In the genomic region with DNA sequence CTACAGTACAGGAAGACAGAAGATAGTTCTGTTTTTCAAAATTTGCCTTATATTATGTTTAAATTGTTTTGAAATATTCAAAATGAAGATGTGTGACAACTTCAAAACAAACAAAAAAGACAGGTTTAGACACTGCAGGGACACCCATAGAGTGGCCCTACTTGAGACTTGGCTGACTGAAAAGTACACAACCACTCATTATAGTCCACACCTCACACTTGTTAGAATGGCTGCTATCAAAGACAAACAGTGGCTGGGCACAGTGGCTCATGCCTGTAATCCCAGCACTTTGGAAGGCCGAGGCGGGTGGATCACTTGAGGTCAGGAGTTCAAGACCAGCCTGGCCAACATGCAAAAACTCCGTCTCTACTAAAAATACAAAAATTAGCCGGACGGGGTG, we compare ENCODE assay signal across 10 cellular contexts. TPM values are rescaled to one million over a fixed set of nuclear protein-coding genes. Genes with fewer than 3 reads are reported as not detected.
DNase-seq lines count a peak whose midpoint lies in the region; ATAC-seq and TF ChIP-seq lines count a peak whose summit lies in the region.
"Not testable (repeated sequence)": the region's sequence is repeated elsewhere in the genome, so short reads cannot be mapped to it uniquely, and the experiment has no call there.
"Had no signal": no experiment of that assay in that cellular context is flagged by ENCODE, and none has a peak within 500 bp of the region (broad histone marks: within the 10 kb centered on the region; RNA-seq: fewer than 3 reads in every experiment).

No MANE protein-coding gene starts in this region.

- peaks cover 43 to 89% (median 70%) of the 10 kb centered on the region in 4 donors for H3K4me1 Mint-ChIP-seq in CD4-positive, alpha-beta memory T cell
- H3K4me1 Mint-ChIP-seq in T-helper 17 cell (peaks cover 45% of the 10 kb centered on the region), endodermal cell (peaks cover 17% of the 10 kb centered on the region)
- H3K4me1 Mint-ChIP-seq in activated CD4-positive, alpha-beta memory T cell treated with anti-CD3 and anti-CD28 coated beads, Interleukin-2, amount 10 ng/mL, durations not matched to agents 7 days and 5 days: peaks cover 83% of the 10 kb centered on the region
- peaks cover 61% of the 10 kb centered on the region for H3K4me1 Mint-ChIP-seq in activated T-cell treated with anti-CD3 and anti-CD28 coated beads, Interleukin-2, amount 50 U/mL, for 72 hours (ENCODE audit: low read depth)
- peaks cover 69% of the 10 kb centered on the region for H3K4me1 Mint-ChIP-seq in activated naive CD8-positive, alpha-beta T cell (ENCODE audit: low read depth)

- not testable (repeated sequence) for TF ChIP-seq CTCF in endodermal cell (conservative IDR thresholded peaks at IDR 0.05); upper lobe of right lung (IDR thresholded peaks at IDR 0.05)

- H3K27ac Mint-ChIP-seq in CD4-positive, alpha-beta memory T cell: peak overlapping the region; percentile 46 to 92 (median 60)
- peak overlapping the region; percentile 90 for H3K27ac Mint-ChIP-seq in T-helper 17 cell
- peak overlapping the region; percentile 21 for H3K27ac Mint-ChIP-seq in activated CD4-positive, alpha-beta memory T cell treated with anti-CD3 and anti-CD28 coated beads, Interleukin-2, amount 10 ng/mL, durations not matched to agents 7 days and 5 days
- H3K27ac Mint-ChIP-seq in activated T-cell treated with anti-CD3 and anti-CD28 coated beads, Interleukin-2, amount 50 U/mL, for 72 hours: peak overlapping the region; percentile 75
- H3K27ac Mint-ChIP-seq in activated naive CD8-positive, alpha-beta T cell: peak overlapping the region; percentile 84
- peak overlapping the region; percentile 26 for H3K27ac Mint-ChIP-seq in endodermal cell

- H3K9ac ChIP-seq in endodermal cell (ENCODE audit: extremely low read depth, low read length, poor library complexity, severe bottlenecking): not testable (repeated sequence)

- CTCF ChIA-PET in CD4-positive, alpha-beta memory T cell (lab: Charles Lee; ENCODE audit: partially characterized antibody): interaction anchor here (0.8 to 9.6 kb wide), 7 partner anchors 7 to 191 kb away, joined by 3 to 140 read pairs (median 4); a partner anchor contains a TSS
- CTCF ChIA-PET in activated CD4-positive, alpha-beta memory T cell treated with anti-CD3 and anti-CD28 coated beads, Interleukin-2, amount 10 ng/mL, durations not matched to agents 7 days and 5 days (lab: Charles Lee): interaction anchor here (1.0 to 1.4 kb wide), 2 partner anchors 17 to 191 kb away, joined by 3 to 4 read pairs; no protein-coding TSS in a partner anchor

- H3K4me3 ChIP-seq in CD4-positive, alpha-beta memory T cell (ENCODE audit: low read length in 2 of 2); endodermal cell (ENCODE audit: low read length); upper lobe of right lung: not testable (repeated sequence)

- H3K27me3 ChIP-seq in CD4-positive, alpha-beta memory T cell (ENCODE audit: insufficient read depth, low read length); endodermal cell (ENCODE audit: control insufficient read depth, insufficient read depth, low read length, poor library complexity, severe bottlenecking); upper lobe of right lung: not testable (repeated sequence)

- peaks cover 69 to 87% of the 10 kb centered on the region in 2 donors for H3K36me3 Mint-ChIP-seq in CD4-positive, alpha-beta memory T cell
- H3K36me3 Mint-ChIP-seq in T-helper 17 cell (ENCODE audit: low read depth) (peaks cover 10% of the 10 kb centered on the region), endodermal cell (ENCODE audit: low read depth) (peaks cover 83% of the 10 kb centered on the region)
- peaks cover 91% of the 10 kb centered on the region for H3K36me3 Mint-ChIP-seq in activated CD4-positive, alpha-beta memory T cell treated with anti-CD3 and anti-CD28 coated beads, Interleukin-2, amount 10 ng/mL, durations not matched to agents 7 days and 5 days (ENCODE audit: low read depth)
- peaks cover 20 to 50% of the 10 kb centered on the region in 2 donors for H3K36me3 Mint-ChIP-seq in activated T-cell treated with anti-CD3 and anti-CD28 coated beads, Interleukin-2, amount 50 U/mL, for 72 hours (ENCODE audit: insufficient read depth in 2 of 2)
- H3K36me3 Mint-ChIP-seq in activated naive CD8-positive, alpha-beta T cell: peaks cover 13% of the 10 kb centered on the region

- DNase-seq in CD4-positive, alpha-beta memory T cell; T-helper 17 cell; activated CD4-positive, alpha-beta memory T cell treated with anti-CD3 and anti-CD28 coated beads, Interleukin-2, amount 10 ng/mL, durations not matched to agents 7 days and 5 days; activated T-cell treated with anti-CD3 and anti-CD28 coated beads, Interleukin-2, amount 50 U/mL, for 72 hours; upper lobe of right lung: not testable (repeated sequence)
- DNase-seq in NCI-H345 (lab: John Stamatoyannopoulos, UW): peak; percentile 56
- DNase-seq in endodermal cell: peak; percentile 1

- H3K27me3 Mint-ChIP-seq in CD4-positive, alpha-beta memory T cell; T-helper 17 cell; activated CD4-positive, alpha-beta memory T cell treated with anti-CD3 and anti-CD28 coated beads, Interleukin-2, amount 10 ng/mL, durations not matched to agents 7 days and 5 days; activated T-cell treated with anti-CD3 and anti-CD28 coated beads, Interleukin-2, amount 50 U/mL, for 72 hours (ENCODE audit: low read depth); activated naive CD8-positive, alpha-beta T cell; endodermal cell (ENCODE audit: insufficient read depth): not testable (repeated sequence)

- not testable (repeated sequence) for H3K27ac ChIP-seq in CD4-positive, alpha-beta memory T cell (ENCODE audit: low read depth, low read length); endodermal cell (ENCODE audit: low read depth, low read length); upper lobe of right lung

- intact Hi-C loops in CD4-positive, alpha-beta memory T cell (cut with micrococcal nuclease): loop anchor here (2.0 kb wide), 1 partner anchor 17 kb away; no protein-coding TSS in a partner anchor
- intact Hi-C loops in upper lobe of right lung (cut with DNase I): loop anchor here (10.0 kb wide), 2 partner anchors 53 to 193 kb away; no protein-coding TSS in a partner anchor

- POLR2A ChIA-PET in CD4-positive, alpha-beta memory T cell (lab: Charles Lee; ENCODE audit: partially characterized antibody): interaction anchor here (1.0 to 14.0 kb wide), 5 partner anchors 15 to 33 kb away, joined by 3 to 244 read pairs (median 15); no protein-coding TSS in a partner anchor
- POLR2A ChIA-PET in activated CD4-positive, alpha-beta memory T cell treated with anti-CD3 and anti-CD28 coated beads, Interleukin-2, amount 10 ng/mL, durations not matched to agents 7 days and 5 days (lab: Charles Lee): interaction anchor here (0.8 to 1.4 kb wide), 3 partner anchors 14 to 29 kb away, joined by 3 read pairs; no protein-coding TSS in a partner anchor

- H3K9me3 ChIP-seq in CD4-positive, alpha-beta memory T cell (ENCODE audit: control insufficient read depth in 1 of 2, low read length in 2 of 2); T-helper 17 cell (ENCODE audit: control insufficient read depth, low read length, poor library complexity, severe bottlenecking); endodermal cell (ENCODE audit: control insufficient read depth, low read length); upper lobe of right lung: not testable (repeated sequence)

- H3K4me3 Mint-ChIP-seq in CD4-positive, alpha-beta memory T cell; activated CD4-positive, alpha-beta memory T cell treated with anti-CD3 and anti-CD28 coated beads, Interleukin-2, amount 10 ng/mL, durations not matched to agents 7 days and 5 days; activated T-cell treated with anti-CD3 and anti-CD28 coated beads, Interleukin-2, amount 50 U/mL, for 72 hours; activated naive CD8-positive, alpha-beta T cell; endodermal cell: not testable (repeated sequence)
- peak overlapping the region; percentile 47 for H3K4me3 Mint-ChIP-seq in T-helper 17 cell

- WGBS in endodermal cell (ENCODE audit: insufficient coverage in 1 of 2, insufficient read length in 1 of 2), 2 experiments: 73 to 93% methylated on average over 3 to 5 of the region's 5 CpGs

- peaks cover 74% of the 10 kb centered on the region for H3K4me1 ChIP-seq in CD4-positive, alpha-beta memory T cell (ENCODE audit: insufficient read depth, low read length)
- not testable (repeated sequence) for H3K4me1 ChIP-seq in endodermal cell (ENCODE audit: control insufficient read depth, insufficient read depth, low read length)
- H3K4me1 ChIP-seq in upper lobe of right lung: peaks cover 14% of the 10 kb centered on the region

- H3K9me3 Mint-ChIP-seq in CD4-positive, alpha-beta memory T cell; activated CD4-positive, alpha-beta memory T cell treated with anti-CD3 and anti-CD28 coated beads, Interleukin-2, amount 10 ng/mL, durations not matched to agents 7 days and 5 days; activated T-cell treated with anti-CD3 and anti-CD28 coated beads, Interleukin-2, amount 50 U/mL, for 72 hours; activated naive CD8-positive, alpha-beta T cell (ENCODE audit: low read depth); endodermal cell: not testable (repeated sequence)

- peaks cover 88% of the 10 kb centered on the region for H3K36me3 ChIP-seq in CD4-positive, alpha-beta memory T cell (ENCODE audit: insufficient read depth, low read length)
- peaks cover 85% of the 10 kb centered on the region for H3K36me3 ChIP-seq in endodermal cell (ENCODE audit: control insufficient read depth, insufficient read depth, low read length)
- peaks cover 97% of the 10 kb centered on the region for H3K36me3 ChIP-seq in upper lobe of right lung

- not testable (repeated sequence) for ATAC-seq in T-helper 17 cell; activated T-cell treated with anti-CD3 and anti-CD28 coated beads, Interleukin-2, amount 50 U/mL, for 72 hours (replicated peaks in 1 of 2)
- ATAC-seq in upper lobe of right lung: peak; percentile 73

RNA-seq across cellular contexts. Expression of a gene that starts 31.8 kb away (rescaled TPM):
- total RNA-seq in CD4-positive, alpha-beta memory T cell: 100 to 1,000 TPM; 154 to 159 TPM
- polyA plus RNA-seq in CD4-positive, alpha-beta memory T cell: 100 to 1,000 TPM; 150 to 169 TPM
- 100 to 1,000 TPM; 154 to 177 TPM for total RNA-seq in T-helper 17 cell
- total RNA-seq in activated CD4-positive, alpha-beta memory T cell treated with anti-CD3 and anti-CD28 coated beads, Interleukin-2, amount 10 ng/mL, durations not matched to agents 7 days and 5 days: 100 to 1,000 TPM; 129 to 133 TPM
- 100 to 1,000 TPM in 1 of 2 donors, 10 to 100 TPM in 1; 78.1 to 114 TPM for total RNA-seq in activated T-cell treated with anti-CD3 and anti-CD28 coated beads, Interleukin-2, amount 50 U/mL, for 72 hours
- total RNA-seq in endodermal cell: 10 to 100 TPM; 67.6 to 76.0 TPM
- 11.4 TPM for polyA plus RNA-seq in endodermal cell (2013, experiment 1 of 2)
- polyA plus RNA-seq in endodermal cell (2013, experiment 2 of 2): 13.9 TPM
- total RNA-seq in upper lobe of right lung: 36.0 TPM

RNA-seq across cellular contexts. Expression of a gene that starts 41.9 kb away (rescaled TPM):
- total RNA-seq in CD4-positive, alpha-beta memory T cell: 1 to 10 TPM; 3.8 to 4.6 TPM
- under 1 TPM in 1 of 2 donors, not detected in 1; 0.37 TPM for polyA plus RNA-seq in CD4-positive, alpha-beta memory T cell
- total RNA-seq in T-helper 17 cell (1 to 10 TPM; 2.2 to 6.9 TPM), endodermal cell (10 to 100 TPM in 1 of 2 donors, 1 to 10 TPM in 1; 9.7 to 10.9 TPM), upper lobe of right lung (6.4 TPM)
- 10 to 100 TPM; 16.7 to 17.8 TPM for total RNA-seq in activated CD4-positive, alpha-beta memory T cell treated with anti-CD3 and anti-CD28 coated beads, Interleukin-2, amount 10 ng/mL, durations not matched to agents 7 days and 5 days
- total RNA-seq in activated T-cell treated with anti-CD3 and anti-CD28 coated beads, Interleukin-2, amount 50 U/mL, for 72 hours: 1 to 10 TPM; 6.3 to 9.8 TPM
- polyA plus RNA-seq in endodermal cell (2013, experiment 1 of 2): 8.2 TPM
- polyA plus RNA-seq in endodermal cell (2013, experiment 2 of 2): 8.4 TPM
- total RNA-seq: A172, OCI-LY7 had no signal

Comparison
In these comparisons a context has a peak if more than half of its experiments do, and no peak if none do; other contexts are left out.
1. H3K27ac Mint-ChIP-seq: peak in every context shown above with its lines; median percentile 90 in T-helper 17 cell; 84 in activated naive CD8-positive, alpha-beta T cell; 75 in activated T-cell treated with anti-CD3 and anti-CD28 coated beads, Interleukin-2, amount 50 U/mL, for 72 hours; 60 in CD4-positive, alpha-beta memory T cell; 26 in endodermal cell; 21 in activated CD4-positive, alpha-beta memory T cell treated with anti-CD3 and anti-CD28 coated beads, Interleukin-2, amount 10 ng/mL, durations not matched to agents 7 days and 5 days.